ENCODE assay signal across 2 cellular contexts in genomic region chr1:210434224-210434623, GRCh38.
TF ChIP-seq lines count a peak whose summit lies in the region.

No MANE protein-coding gene starts in this region.

TF ChIP-seq in H1, 55 proteins besides CTCF, POLR2A, EP300 and RAD21:
- TF ChIP-seq TEAD4 (IDR thresholded peaks at IDR 0.05; ENCODE audit: low read depth, low read length) = peak; percentile 88; the same call in 1 of the 2 replicates
- TF ChIP-seq SIRT6 (IDR thresholded peaks at IDR 0.05; ENCODE audit: low read length) = no peak

TF ChIP-seq in HEK293T, 16 proteins besides CTCF, POLR2A, EP300 and RAD21:
- TF ChIP-seq CTBP1 (IDR thresholded peaks at IDR 0.05; ENCODE audit: borderline replicate concordance) (no peak), TARDBP (IDR thresholded peaks at IDR 0.05) (no peak), NFRKB (IDR thresholded peaks at IDR 0.05) (no peak), FOXM1 (IDR thresholded peaks at IDR 0.05; ENCODE audit: borderline replicate concordance) (no peak), ARNT (IDR thresholded peaks at IDR 0.05) (no peak), SUZ12 (IDR thresholded peaks at IDR 0.05) (no peak), ELF4 (IDR thresholded peaks at IDR 0.05) (no peak), HDGF (IDR thresholded peaks at IDR 0.05; ENCODE audit: borderline replicate concordance) (no peak), FOXA1 (IDR thresholded peaks at IDR 0.05) (no peak), PKNOX1 (IDR thresholded peaks at IDR 0.05) (no peak), SP1 (IDR thresholded peaks at IDR 0.05) (no peak), LEF1 (IDR thresholded peaks at IDR 0.05; ENCODE audit: borderline replicate concordance) (no peak), L3MBTL2 (conservative IDR thresholded peaks at IDR 0.05) (no peak), FOXK2 (IDR thresholded peaks at IDR 0.05) (no peak), ZNF384 (IDR thresholded peaks at IDR 0.05) (no peak), BHLHE40 (IDR thresholded peaks at IDR 0.05; ENCODE audit: borderline replicate concordance) (no peak)
